In the genomic region with DNA sequence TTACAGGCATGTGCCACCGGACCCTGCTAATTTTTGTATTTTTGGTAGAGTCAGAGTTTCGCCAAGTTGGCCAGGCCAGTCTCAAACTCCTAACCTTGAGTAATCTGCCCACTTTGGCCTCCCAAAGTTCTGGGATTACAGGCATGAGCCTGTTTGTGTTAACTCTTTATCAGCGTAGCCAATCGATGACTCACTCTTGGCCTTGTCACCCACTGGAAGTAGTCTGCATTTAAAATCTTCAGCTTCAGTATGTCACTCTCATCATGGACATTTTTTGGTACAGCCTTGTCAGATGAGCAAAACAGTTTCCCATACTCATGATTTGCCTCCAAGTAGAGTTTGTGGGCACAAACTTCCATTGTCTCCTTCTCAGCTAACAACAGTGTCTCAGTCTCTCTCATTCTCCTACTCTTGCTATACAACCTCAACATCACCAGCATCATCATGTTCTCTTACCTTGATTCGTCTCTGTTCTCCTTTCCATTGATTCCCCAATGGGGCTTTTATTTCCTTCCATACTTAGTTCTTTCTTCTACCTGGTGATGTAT, we compare ENCODE assay signal across 23 cellular contexts. TPM values are rescaled to one million over a fixed set of nuclear protein-coding genes. Genes with fewer than 3 reads are reported as not detected.
DNase-seq lines count a peak whose midpoint lies in the region; ATAC-seq, FAIRE-seq and TF ChIP-seq lines count a peak whose summit lies in the region.
"Had no signal": no experiment of that assay in that cellular context is flagged by ENCODE, and none has a peak within 500 bp of the region (broad histone marks: within the 10 kb centered on the region; RNA-seq: fewer than 3 reads in every experiment).

No MANE protein-coding gene starts in this region.

- no peak overlapping the region for H3K4me2 ChIP-seq in astrocyte (ENCODE audit: low read length)

- no peaks in the 10 kb centered on the region for H4K20me1 ChIP-seq in astrocyte (ENCODE audit: insufficient read depth, low read length)

- no peak overlapping the region for H3K4me3 Mint-ChIP-seq in astrocyte (ENCODE audit: unreplicated experiment)
- H3K4me3 Mint-ChIP-seq: activated T-cell treated with anti-CD3 and anti-CD28 coated beads, Interleukin-2, amount 50 U/mL, for 72 hours; CD4-positive, CD25-positive, alpha-beta regulatory T cell had no signal

- no peak overlapping the region for H3K27ac ChIP-seq in astrocyte (ENCODE audit: low read depth, low read length)
- H3K27ac ChIP-seq: 22Rv1, gastroesophageal sphincter, upper lobe of right lung had no signal

- H3K4me1 ChIP-seq in astrocyte (ENCODE audit: insufficient read depth, low read length) = no peaks in the 10 kb centered on the region
- H3K4me1 ChIP-seq: gastroesophageal sphincter, upper lobe of right lung had no signal

- no peak overlapping the region for H2AFZ ChIP-seq in astrocyte (ENCODE audit: low read depth, low read length)

- no peaks in the 10 kb centered on the region for H3K27me3 Mint-ChIP-seq in astrocyte (ENCODE audit: low read depth, unreplicated experiment)
- H3K27me3 Mint-ChIP-seq: CD4-positive, CD25-positive, alpha-beta regulatory T cell had no signal

- H3K9me3 ChIP-seq in MG63 = peaks cover 5% of the 10 kb centered on the region; the same call in 1 of the 2 replicates
- no peaks in the 10 kb centered on the region for H3K9me3 ChIP-seq in astrocyte (ENCODE audit: insufficient read depth, low read depth, low read length)
- H3K9me3 ChIP-seq: gastroesophageal sphincter, upper lobe of right lung had no signal

- H3K79me2 ChIP-seq in astrocyte (ENCODE audit: insufficient read depth, low read length) = no peaks in the 10 kb centered on the region

- ATAC-seq in GM21360 (IDR thresholded peaks at IDR 0.05; ENCODE audit: unreplicated experiment) (no peak), HG02885 (IDR thresholded peaks at IDR 0.05; ENCODE audit: poor library complexity, unreplicated experiment) (no peak), GM19397 (IDR thresholded peaks at IDR 0.05; ENCODE audit: unreplicated experiment) (no peak)
- ATAC-seq: gastroesophageal sphincter, Panc1, upper lobe of right lung had no signal

- FAIRE-seq in astrocyte (lab: Jason Lieb, UNC) = no peak
- FAIRE-seq: GM18507 had no signal

- H3K9me3 Mint-ChIP-seq in astrocyte (ENCODE audit: unreplicated experiment) = no peaks in the 10 kb centered on the region

- H3K27me3 ChIP-seq in MG63 = no peaks in the 10 kb centered on the region
- no peaks in the 10 kb centered on the region for H3K27me3 ChIP-seq in astrocyte (ENCODE audit: insufficient read depth, low read length)
- H3K27me3 ChIP-seq: dorsolateral prefrontal cortex, gastroesophageal sphincter, upper lobe of right lung had no signal

- H3K36me3 ChIP-seq in MG63 = peaks cover 40% of the 10 kb centered on the region
- H3K36me3 ChIP-seq in astrocyte (ENCODE audit: insufficient read depth, low read length) = no peaks in the 10 kb centered on the region
- H3K36me3 ChIP-seq: gastroesophageal sphincter, upper lobe of right lung had no signal

- H3K4me1 Mint-ChIP-seq in astrocyte (ENCODE audit: low read depth, unreplicated experiment) = no peaks in the 10 kb centered on the region
- H3K4me1 Mint-ChIP-seq: CD4-positive, CD25-positive, alpha-beta regulatory T cell had no signal

- no peak overlapping the region for H3K9ac ChIP-seq in astrocyte (ENCODE audit: low read length)

- no peaks in the 10 kb centered on the region for H3K36me3 Mint-ChIP-seq in astrocyte (ENCODE audit: low read depth, unreplicated experiment)
- H3K36me3 Mint-ChIP-seq: CD4-positive, CD25-positive, alpha-beta regulatory T cell had no signal

- H3K27ac Mint-ChIP-seq in astrocyte (ENCODE audit: unreplicated experiment) = no peak overlapping the region
- H3K27ac Mint-ChIP-seq: activated T-cell treated with anti-CD3 and anti-CD28 coated beads, Interleukin-2, amount 50 U/mL, for 72 hours had no signal

- H3K4me3 ChIP-seq in MG63 (no peak overlapping the region), astrocyte (ENCODE audit: insufficient read depth, low read depth, low read length) (no peak overlapping the region)
- H3K4me3 ChIP-seq: dorsolateral prefrontal cortex, gastroesophageal sphincter, upper lobe of right lung had no signal

- DNase-seq in DMS53 (lab: John Stamatoyannopoulos, UW) = peak; percentile 21
- DNase-seq in DMS53 treated with DMSO at 0.1 percent for 48 hours (lab: John Stamatoyannopoulos, UW; ENCODE audit: unreplicated experiment) = no peak
- DNase-seq in MG63 = peak; percentile 55
- peak; percentile 42 for DNase-seq in astrocyte (ENCODE audit: low read depth)
- peak; percentile 17 for DNase-seq in left kidney (ENCODE audit: low read depth, low spot score)
- DNase-seq: activated CD4-positive, alpha-beta T cell treated with anti-CD3 and anti-CD28 coated beads, Interleukin-2, amount 50 U/mL, for 1 hour; activated T-cell treated with anti-CD3 and anti-CD28 coated beads, Interleukin-2, amount 50 U/mL, for 72 hours; anterior cingulate cortex; dorsolateral prefrontal cortex; midbrain; NCI-H1694; NCI-H510A treated with DMSO at 0.1 percent for 48 hours; stimulated activated CD4-positive, alpha-beta T cell treated with anti-CD3 and anti-CD28 coated beads, Interleukin-4, amount 100 ng/mL, for 4 hours; upper lobe of right lung had no signal

- no peak for TF ChIP-seq CTCF in astrocyte (IDR thresholded peaks at IDR 0.05; ENCODE audit: insufficient read depth, low read depth, low read length)

RNA-seq across cellular contexts. Expression of a gene that starts 22.5 kb away (rescaled TPM):
- total RNA-seq in MG63 (2014; rRNA removed; shearing (Covaris generic); ENCODE audit: low replicate concordance) = 1.9 and 2.2 TPM in 2 replicates
- total RNA-seq in astrocyte = not detected in 2 replicates
- total RNA-seq: activated T-cell treated with anti-CD3 and anti-CD28 coated beads, Interleukin-2, amount 50 U/mL, for 72 hours; CD4-positive, CD25-positive, alpha-beta regulatory T cell; T-helper 1 cell treated with Interleukin-12 subunit alpha and Interleukin-12 subunit beta and Interleukin-4 antibody, amounts not matched to agents 30 ng/mL and 1 ng/mL, for 36 hours had no signal
